ENCODE assay signal across 11 cellular contexts in the genomic region with DNA sequence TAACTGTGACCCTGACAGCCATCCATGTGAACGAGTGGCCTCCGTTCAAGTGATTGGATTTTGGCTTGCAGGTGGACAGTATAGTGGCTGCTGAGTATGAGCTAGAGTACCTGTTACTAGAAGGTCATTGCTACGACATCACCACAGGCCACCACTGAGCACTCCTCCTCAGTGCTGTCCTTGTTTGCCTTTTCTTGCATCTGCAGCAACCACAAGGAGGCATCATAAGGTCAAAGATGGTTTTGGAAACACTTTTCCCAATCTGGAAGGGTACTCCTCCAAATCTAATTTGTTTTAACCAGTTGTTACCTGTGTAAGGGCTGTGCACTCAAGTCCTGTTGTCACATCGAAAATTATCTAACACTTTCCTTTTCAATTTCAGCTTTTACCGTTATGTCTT.
DNase-seq lines count a peak whose midpoint lies in the region; ATAC-seq and TF ChIP-seq lines count a peak whose summit lies in the region.
"Had no signal": no experiment of that assay in that cellular context is flagged by ENCODE, and none has a peak within 500 bp of the region (broad histone marks: within the 10 kb centered on the region; RNA-seq: fewer than 3 reads in every experiment).

No MANE protein-coding gene starts in this region.

- ATAC-seq in HG03159 (IDR thresholded peaks at IDR 0.05; ENCODE audit: unreplicated experiment): no peak

- H3K36me3 Mint-ChIP-seq in nephron (ENCODE audit: low read depth): peaks cover 67% of the 10 kb centered on the region

- intact Hi-C loops in dorsolateral prefrontal cortex (cut with DNase I): no loop called here

- H3K4me3 Mint-ChIP-seq in nephron: no peak overlapping the region
- H3K4me3 Mint-ChIP-seq: stimulated activated naive CD8-positive, alpha-beta T cell treated with anti-CD3 and anti-CD28 coated beads, Interleukin-15, Interleukin-2, amounts not matched to agents 100 ng/mL and 50 ng/mL, for 24 hours had no signal

- H3K4me1 Mint-ChIP-seq in nephron: no peaks in the 10 kb centered on the region

- DNase-seq in EH (ENCODE audit: low read depth) (peak; percentile 30), LNCaP clone FGC (ENCODE audit: low read depth) (no peak), dorsolateral prefrontal cortex (no peak), RPMI8226 (no peak), SKM-1 (lab: John Stamatoyannopoulos, UW; ENCODE audit: unreplicated experiment) (no peak)
- DNase-seq: lower lobe of right lung, NCI-H187 had no signal

- H3K9me3 Mint-ChIP-seq in nephron: no peaks in the 10 kb centered on the region
- H3K9me3 Mint-ChIP-seq: activated T-helper 2 cell treated with anti-CD3 and anti-CD28 coated beads, Interferon-gamma antibody, Interleukin-2, Interleukin-4, amounts not matched to agents 10 μg/mL and 5 μg/mL and 100 μg/mL, durations not matched to agents 14 hours and 24 hours and 36 hours; stimulated activated naive CD8-positive, alpha-beta T cell treated with anti-CD3 and anti-CD28 coated beads, Interleukin-15, Interleukin-2, amounts not matched to agents 100 ng/mL and 50 ng/mL, for 24 hours had no signal

- TF ChIP-seq CTCF in LNCaP clone FGC (IDR thresholded peaks at IDR 0.05; ENCODE audit: control insufficient read depth, extremely low read depth, insufficient read depth) (peak; percentile 53), dorsolateral prefrontal cortex (IDR thresholded peaks at IDR 0.05 in 54 of 56, conservative IDR thresholded peaks at IDR 0.05 in 2 of 56; ENCODE audit: low read depth in 1 of 56, partially characterized antibody in 56 of 56) (peak in 29 of 56 donors; percentile 8 to 49 (median 24)), nephron (IDR thresholded peaks at IDR 0.05; ENCODE audit: unreplicated experiment in 3 of 3) (peak in 2 of 3 experiments; percentile 16 to 22)

- no peak overlapping the region for H3K4me3 ChIP-seq in LNCaP clone FGC (ENCODE audit: low read depth, low read length)
- H3K4me3 ChIP-seq in dorsolateral prefrontal cortex: no peak overlapping the region
- H3K4me3 ChIP-seq: lower lobe of right lung had no signal

- H3K27ac Mint-ChIP-seq in nephron: no peak overlapping the region
- H3K27ac Mint-ChIP-seq: activated T-helper 2 cell treated with anti-CD3 and anti-CD28 coated beads, Interferon-gamma antibody, Interleukin-2, Interleukin-4, amounts not matched to agents 10 μg/mL and 5 μg/mL and 100 μg/mL, durations not matched to agents 14 hours and 24 hours and 36 hours; stimulated activated naive CD8-positive, alpha-beta T cell treated with anti-CD3 and anti-CD28 coated beads, Interleukin-15, Interleukin-2, amounts not matched to agents 100 ng/mL and 50 ng/mL, for 24 hours had no signal

- H3K27ac ChIP-seq in dorsolateral prefrontal cortex: no peak overlapping the region
- H3K27ac ChIP-seq: lower lobe of right lung had no signal

- no peaks in the 10 kb centered on the region for H3K27me3 Mint-ChIP-seq in nephron (ENCODE audit: low read depth)
- H3K27me3 Mint-ChIP-seq: stimulated activated naive CD8-positive, alpha-beta T cell treated with anti-CD3 and anti-CD28 coated beads, Interleukin-15, Interleukin-2, amounts not matched to agents 100 ng/mL and 50 ng/mL, for 24 hours had no signal

- H3K27me3 ChIP-seq in dorsolateral prefrontal cortex: no peaks in the 10 kb centered on the region
